In genomic region chr22:43812149-43812842, GRCh38 we compare ENCODE assay signal across 8 cellular contexts. TPM values are rescaled to one million over a fixed set of nuclear protein-coding genes. Genes with fewer than 3 reads are reported as not detected.
DNase-seq lines count a peak whose midpoint lies in the region; ATAC-seq and TF ChIP-seq lines count a peak whose summit lies in the region.

A gene with protein sequence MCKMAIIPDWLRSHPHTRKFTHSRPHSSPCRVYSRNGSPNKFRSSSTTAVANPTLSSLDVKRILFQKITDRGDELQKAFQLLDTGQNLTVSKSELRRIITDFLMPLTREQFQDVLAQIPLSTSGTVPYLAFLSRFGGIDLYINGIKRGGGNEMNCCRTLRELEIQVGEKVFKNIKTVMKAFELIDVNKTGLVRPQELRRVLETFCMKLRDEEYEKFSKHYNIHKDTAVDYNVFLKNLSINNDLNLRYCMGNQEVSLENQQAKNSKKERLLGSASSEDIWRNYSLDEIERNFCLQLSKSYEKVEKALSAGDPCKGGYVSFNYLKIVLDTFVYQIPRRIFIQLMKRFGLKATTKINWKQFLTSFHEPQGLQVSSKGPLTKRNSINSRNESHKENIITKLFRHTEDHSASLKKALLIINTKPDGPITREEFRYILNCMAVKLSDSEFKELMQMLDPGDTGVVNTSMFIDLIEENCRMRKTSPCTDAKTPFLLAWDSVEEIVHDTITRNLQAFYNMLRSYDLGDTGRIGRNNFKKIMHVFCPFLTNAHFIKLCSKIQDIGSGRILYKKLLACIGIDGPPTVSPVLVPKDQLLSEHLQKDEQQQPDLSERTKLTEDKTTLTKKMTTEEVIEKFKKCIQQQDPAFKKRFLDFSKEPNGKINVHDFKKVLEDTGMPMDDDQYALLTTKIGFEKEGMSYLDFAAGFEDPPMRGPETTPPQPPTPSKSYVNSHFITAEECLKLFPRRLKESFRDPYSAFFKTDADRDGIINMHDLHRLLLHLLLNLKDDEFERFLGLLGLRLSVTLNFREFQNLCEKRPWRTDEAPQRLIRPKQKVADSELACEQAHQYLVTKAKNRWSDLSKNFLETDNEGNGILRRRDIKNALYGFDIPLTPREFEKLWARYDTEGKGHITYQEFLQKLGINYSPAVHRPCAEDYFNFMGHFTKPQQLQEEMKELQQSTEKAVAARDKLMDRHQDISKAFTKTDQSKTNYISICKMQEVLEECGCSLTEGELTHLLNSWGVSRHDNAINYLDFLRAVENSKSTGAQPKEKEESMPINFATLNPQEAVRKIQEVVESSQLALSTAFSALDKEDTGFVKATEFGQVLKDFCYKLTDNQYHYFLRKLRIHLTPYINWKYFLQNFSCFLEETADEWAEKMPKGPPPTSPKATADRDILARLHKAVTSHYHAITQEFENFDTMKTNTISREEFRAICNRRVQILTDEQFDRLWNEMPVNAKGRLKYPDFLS (N-terminal part only) (minus strand): TSS chr22:43812305. CDS start chr22:43782318, 29,987 bp downstream.

- no peaks in the 10 kb centered on the region for H3K9me3 Mint-ChIP-seq in neural crest cell
- H3K9me3 Mint-ChIP-seq in stimulated activated naive CD8-positive, alpha-beta T cell treated with anti-CD3 and anti-CD28 coated beads, Interleukin-15, amount 100 ng/mL, for 72 hours: no peaks in the 10 kb centered on the region

- H3K27me3 Mint-ChIP-seq in neural crest cell (ENCODE audit: low read depth): peaks cover 13% of the 10 kb centered on the region
- H3K27me3 Mint-ChIP-seq in stimulated activated naive CD8-positive, alpha-beta T cell treated with anti-CD3 and anti-CD28 coated beads, Interleukin-15, amount 100 ng/mL, for 72 hours: no peaks in the 10 kb centered on the region

- peak; percentile 82 for ATAC-seq in GM21737 (IDR thresholded peaks at IDR 0.05; ENCODE audit: unreplicated experiment)
- peak; percentile 93 for ATAC-seq in stimulated activated naive CD8-positive, alpha-beta T cell treated with anti-CD3 and anti-CD28 coated beads, Interleukin-15, amount 100 ng/mL, for 72 hours

- H3K36me3 Mint-ChIP-seq in neural crest cell (ENCODE audit: low read depth): peaks cover 10% of the 10 kb centered on the region

- TF ChIP-seq CTCF in foreskin fibroblast (IDR thresholded peaks at IDR 0.05; ENCODE audit: low read depth, low read length) (no peak), neural crest cell (conservative IDR thresholded peaks at IDR 0.05) (no peak)

- peak within 1 kb of the TSS; percentile 79 to 98 for H3K4me3 ChIP-seq in foreskin fibroblast (ENCODE audit: low read depth in 1 of 2, low read length in 2 of 2)

- peak within 1 kb of the TSS; percentile 94 for H3K4me3 Mint-ChIP-seq in neural crest cell
- peak within 1 kb of the TSS; percentile 88 to 94 for H3K4me3 Mint-ChIP-seq in stimulated activated naive CD8-positive, alpha-beta T cell treated with anti-CD3 and anti-CD28 coated beads, Interleukin-15, amount 100 ng/mL, for 72 hours

- DNase-seq in DMS153 treated with DMSO at 0.1 percent for 48 hours (lab: John Stamatoyannopoulos, UW; ENCODE audit: unreplicated experiment) (peak; percentile 86), M059J (ENCODE audit: low read depth) (peak; percentile 85), SHP77 (lab: John Stamatoyannopoulos, UW) (peak; percentile 90 to 92), activated gamma-delta T cell (lab: John Stamatoyannopoulos, UW) (peak; percentile 42), foreskin fibroblast (peak; percentile 86 to 96), neural crest cell (ENCODE audit: low read depth, low spot score) (peak; percentile 90)
- DNase-seq in stimulated activated naive CD8-positive, alpha-beta T cell treated with anti-CD3 and anti-CD28 coated beads, Interleukin-15, amount 100 ng/mL, for 72 hours: peak; percentile 83 to 89

- peak within 1 kb of the TSS; percentile 98 for H3K27ac Mint-ChIP-seq in neural crest cell (ENCODE audit: unreplicated experiment)
- peak within 1 kb of the TSS; percentile 87 to 93 for H3K27ac Mint-ChIP-seq in stimulated activated naive CD8-positive, alpha-beta T cell treated with anti-CD3 and anti-CD28 coated beads, Interleukin-15, amount 100 ng/mL, for 72 hours

- peaks cover 36% of the 10 kb centered on the region for H3K4me1 Mint-ChIP-seq in neural crest cell
- H3K4me1 Mint-ChIP-seq in stimulated activated naive CD8-positive, alpha-beta T cell treated with anti-CD3 and anti-CD28 coated beads, Interleukin-15, amount 100 ng/mL, for 72 hours: peaks cover 39% of the 10 kb centered on the region

RNA-seq across cellular contexts. Expression of the gene that starts here (rescaled TPM):
- total RNA-seq in M059J (2014; rRNA removed; shearing (Covaris generic)): 0.54 TPM in 1 of 2 replicates, not detected in the other
- total RNA-seq in neural crest cell: 1.5 and 2.3 TPM in 2 replicates

Comparison
In these comparisons a context has a peak if more than half of its experiments do, and no peak if none do; other contexts are left out.
1. Peak in every context shown above with its lines: DNase-seq, ATAC-seq and H3K4me3 ChIP-seq.
2. Peak in DNase-seq in M059J; RNA of the gene not detected or under 1 TPM.